8 cellular contexts compared by ENCODE assay signal in genomic region chr4:73070072-73070385, GRCh38. TPM values are rescaled to one million over a fixed set of nuclear protein-coding genes. Genes with fewer than 3 reads are reported as not detected.
DNase-seq lines count a peak whose midpoint lies in the region; ATAC-seq and TF ChIP-seq lines count a peak whose summit lies in the region.

No MANE protein-coding gene starts in this region.

- H3K4me3 Mint-ChIP-seq in activated CD4-positive, alpha-beta T cell treated with anti-CD3 and anti-CD28 coated beads, Interleukin-2, amount 10 ng/mL, durations not matched to agents 7 days and 5 days = peak overlapping the region; percentile 82
- H3K4me3 Mint-ChIP-seq in endodermal cell = peak overlapping the region; percentile 85

- ATAC-seq in HG02759 (IDR thresholded peaks at IDR 0.05; ENCODE audit: unreplicated experiment) (peak; percentile 18), omental fat pad (ENCODE audit: low FRiP score) (peak; percentile 66)

- no peaks in the 10 kb centered on the region for H3K9me3 ChIP-seq in endodermal cell (ENCODE audit: control insufficient read depth, low read length)

- H3K36me3 ChIP-seq in endodermal cell (ENCODE audit: control insufficient read depth, insufficient read depth, low read length) = peaks cover 28% of the 10 kb centered on the region

- H3K4me1 ChIP-seq in endodermal cell (ENCODE audit: control insufficient read depth, insufficient read depth, low read length) = peaks cover 2% of the 10 kb centered on the region

- POLR2A ChIA-PET in activated CD4-positive, alpha-beta T cell treated with anti-CD3 and anti-CD28 coated beads, Interleukin-2, amount 10 ng/mL, durations not matched to agents 7 days and 5 days (lab: Charles Lee) = no interaction called here

- WGBS in endodermal cell (ENCODE audit: insufficient coverage in 1 of 2, insufficient read length in 1 of 2), 2 experiments = 34 to 39% methylated on average over 8 to 9 of the region's 9 CpGs

- peak overlapping the region; percentile 36 for H3K27ac ChIP-seq in endodermal cell (ENCODE audit: low read depth, low read length)

- peak overlapping the region; percentile 91 for H3K4me3 ChIP-seq in endodermal cell (ENCODE audit: low read length)

- no peaks in the 10 kb centered on the region for H3K9me3 Mint-ChIP-seq in activated CD4-positive, alpha-beta T cell treated with anti-CD3 and anti-CD28 coated beads, Interleukin-2, amount 10 ng/mL, durations not matched to agents 7 days and 5 days
- no peaks in the 10 kb centered on the region for H3K9me3 Mint-ChIP-seq in endodermal cell

- H3K9ac ChIP-seq in endodermal cell (ENCODE audit: extremely low read depth, low read length, poor library complexity, severe bottlenecking) = peak overlapping the region; percentile 85

- no peaks in the 10 kb centered on the region for H3K27me3 ChIP-seq in endodermal cell (ENCODE audit: control insufficient read depth, insufficient read depth, low read length, poor library complexity, severe bottlenecking)

- H3K4me1 Mint-ChIP-seq in activated CD4-positive, alpha-beta T cell treated with anti-CD3 and anti-CD28 coated beads, Interleukin-2, amount 10 ng/mL, durations not matched to agents 7 days and 5 days = peaks cover 30% of the 10 kb centered on the region
- peaks cover 21% of the 10 kb centered on the region for H3K4me1 Mint-ChIP-seq in endodermal cell

- H3K27me3 Mint-ChIP-seq in activated CD4-positive, alpha-beta T cell treated with anti-CD3 and anti-CD28 coated beads, Interleukin-2, amount 10 ng/mL, durations not matched to agents 7 days and 5 days = no peaks in the 10 kb centered on the region
- no peaks in the 10 kb centered on the region for H3K27me3 Mint-ChIP-seq in endodermal cell (ENCODE audit: insufficient read depth)

- peaks cover 11% of the 10 kb centered on the region for H3K36me3 Mint-ChIP-seq in activated CD4-positive, alpha-beta T cell treated with anti-CD3 and anti-CD28 coated beads, Interleukin-2, amount 10 ng/mL, durations not matched to agents 7 days and 5 days (ENCODE audit: low read depth)
- H3K36me3 Mint-ChIP-seq in endodermal cell (ENCODE audit: low read depth) = peaks cover 10% of the 10 kb centered on the region

- DNase-seq in activated CD4-positive, alpha-beta T cell treated with anti-CD3 and anti-CD28 coated beads, Interleukin-2, amount 10 ng/mL, durations not matched to agents 7 days and 5 days = no peak
- DNase-seq in activated CD4-positive, alpha-beta T cell treated with anti-CD3 and anti-CD28 coated beads, Interleukin-2, amount 50 U/mL, for 48 hours = no peak
- peak; percentile 87 for DNase-seq in NCI-H82 (lab: John Stamatoyannopoulos, UW)
- no peak for DNase-seq in endodermal cell
- DNase-seq in omental fat pad (ENCODE audit: low spot score) = no peak
- no peak for DNase-seq in COLO829 (ENCODE audit: low spot score)
- no peak for DNase-seq in ecto neural progenitor cell (ENCODE audit: low spot score)

- TF ChIP-seq CTCF in endodermal cell (conservative IDR thresholded peaks at IDR 0.05) (no peak), omental fat pad (IDR thresholded peaks at IDR 0.05) (no peak)

- CTCF ChIA-PET in activated CD4-positive, alpha-beta T cell treated with anti-CD3 and anti-CD28 coated beads, Interleukin-2, amount 10 ng/mL, durations not matched to agents 7 days and 5 days (lab: Charles Lee) = interaction anchor here (1.6 kb wide), 1 partner anchor 10 kb away, joined by 3 read pairs; no protein-coding TSS in a partner anchor

- H3K27ac Mint-ChIP-seq in activated CD4-positive, alpha-beta T cell treated with anti-CD3 and anti-CD28 coated beads, Interleukin-2, amount 10 ng/mL, durations not matched to agents 7 days and 5 days = peak overlapping the region; percentile 95
- H3K27ac Mint-ChIP-seq in endodermal cell = peak overlapping the region; percentile 99

RNA-seq across cellular contexts. Expression of gene COX18, which starts 0.5 kb away (rescaled TPM):
- total RNA-seq in activated CD4-positive, alpha-beta T cell treated with anti-CD3 and anti-CD28 coated beads, Interleukin-2, amount 10 ng/mL, durations not matched to agents 7 days and 5 days = 10 to 100 TPM; 12.9 to 13.3 TPM
- 10 to 100 TPM; 14.1 to 15.0 TPM for total RNA-seq in endodermal cell
- 18.6 TPM for polyA plus RNA-seq in endodermal cell (2013, experiment 1 of 2)
- 18.3 TPM for polyA plus RNA-seq in endodermal cell (2013, experiment 2 of 2)
- total RNA-seq in omental fat pad = 10 to 100 TPM; 13.1 to 18.3 (median 15.7) TPM
